Comparison of ENCODE assay signal across 1 cellular context in genomic region chr17:55722742-55723487, GRCh38.
TF ChIP-seq lines count a peak whose summit lies in the region.

Gene TMEM100, minus strand, starts transcription at chr17:55722864. Its CDS starts 1,794 bp downstream, at chr17:55721070.

TF ChIP-seq in K562, 482 proteins besides CTCF, POLR2A, EP300 and RAD21 (continued from another document):
- TF ChIP-seq MNT (conservative IDR thresholded peaks at IDR 0.05), result no peak
- TF ChIP-seq FOSL1 (tag; conservative IDR thresholded peaks at IDR 0.05), result peak; percentile 87
- no peak for TF ChIP-seq E2F6 (IDR thresholded peaks at IDR 0.05; ENCODE audit: borderline replicate concordance in 1 of 2, extremely low read depth in 1 of 2, insufficient read depth in 1 of 2, insufficient read length in 1 of 2, low read depth in 1 of 2, low read length in 1 of 2, poor library complexity in 1 of 2, severe bottlenecking in 1 of 2)
- TF ChIP-seq FOXP4 (CRISPR knock-in tag; IDR thresholded peaks at IDR 0.05; ENCODE audit: borderline replicate concordance), result no peak
- TF ChIP-seq PRPF4 (IDR thresholded peaks at IDR 0.05; ENCODE audit: insufficient read depth, low read depth, low read length, poor library complexity, severe bottlenecking), result no peak
- no peak for TF ChIP-seq CXXC5 (CRISPR knock-in tag; IDR thresholded peaks at IDR 0.05)
- no peak for TF ChIP-seq SRSF9 (IDR thresholded peaks at IDR 0.05; ENCODE audit: borderline replicate concordance, low read depth, low read length)
- TF ChIP-seq MAFF (IDR thresholded peaks at IDR 0.05; ENCODE audit: low read length), result no peak
- no peak for TF ChIP-seq DACH1 (IDR thresholded peaks at IDR 0.05; ENCODE audit: partially characterized antibody)
- TF ChIP-seq CBFA2T2 (conservative IDR thresholded peaks at IDR 0.05), result no peak
